8 cellular contexts compared by ENCODE assay signal in the genomic region with DNA sequence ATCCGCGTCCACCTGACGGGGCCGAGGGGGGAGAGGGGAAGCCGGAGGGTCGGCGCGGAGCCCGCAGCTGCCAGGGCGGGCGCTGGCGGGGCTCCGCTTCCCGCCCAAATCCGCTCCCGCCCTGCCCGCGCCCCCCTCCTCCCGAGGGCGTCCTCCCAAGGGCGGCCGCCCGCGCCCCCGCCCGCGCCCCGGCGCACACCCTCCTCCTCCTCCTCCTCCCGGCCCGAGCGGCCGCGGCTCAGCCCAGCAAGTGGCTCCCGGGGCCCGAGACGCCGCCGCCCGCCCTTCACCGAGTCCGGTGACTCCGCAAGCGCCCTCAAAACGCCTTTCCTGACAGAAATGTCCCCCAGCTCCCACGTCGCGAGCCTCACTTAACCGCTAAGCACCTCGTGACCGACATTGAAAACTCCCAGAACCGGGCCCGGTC. TPM values are rescaled to one million over a fixed set of nuclear protein-coding genes. Genes with fewer than 3 reads are reported as not detected.
A peak's percentile ranks its signal among the peaks of the same experiment; 100 is the strongest.
DNase-seq lines count a peak whose midpoint lies in the region; ATAC-seq and TF ChIP-seq lines count a peak whose summit lies in the region.

No MANE protein-coding gene starts in this region.

- H3K27me3 Mint-ChIP-seq in MCF 10A (ENCODE audit: insufficient read depth, unreplicated experiment) = no peaks in the 10 kb centered on the region

- peaks cover 14% of the 10 kb centered on the region for H3K4me1 Mint-ChIP-seq in MCF 10A (ENCODE audit: insufficient read depth, unreplicated experiment)

- POLR2A ChIA-PET in MCF 10A (lab: Yijun Ruan, JAX) = interaction anchor here (0.7 to 14.4 kb wide), 30 partner anchors 8 to 1093 kb away, joined by 3 to 824 read pairs (median 5); a partner anchor contains a TSS

- peak overlapping the region; percentile 93 for H3K27ac ChIP-seq in SK-N-MC

- H3K9me3 Mint-ChIP-seq in MCF 10A (ENCODE audit: unreplicated experiment) = no peaks in the 10 kb centered on the region

- H3K4me3 ChIP-seq in GM08714 (ENCODE audit: low read length) (peak overlapping the region; percentile 100), SK-N-MC (peak overlapping the region; percentile 96)

- peaks cover 47% of the 10 kb centered on the region for H3K36me3 ChIP-seq in SK-N-MC (ENCODE audit: insufficient read depth, low read length)

- H3K27ac Mint-ChIP-seq in MCF 10A (ENCODE audit: low read depth, unreplicated experiment) = peak overlapping the region; percentile 100

- H3K4me3 Mint-ChIP-seq in MCF 10A (ENCODE audit: unreplicated experiment) = peak overlapping the region; percentile 99

- peaks cover 59% of the 10 kb centered on the region for H3K36me3 Mint-ChIP-seq in MCF 10A (ENCODE audit: insufficient read depth, unreplicated experiment)

- H3K9ac ChIP-seq in SK-N-MC (ENCODE audit: insufficient read length) = peak overlapping the region; percentile 99

- no TSS peak for BruUV-seq in MCF 10A (replicated peaks; lab: Mats Ljungman, UMichigan)

- CTCF ChIA-PET in MCF 10A (lab: Yijun Ruan, JAX) = interaction anchor here (0.9 to 7.6 kb wide), 5 partner anchors 15 to 87 kb away, joined by 3 to 78 read pairs (median 7); a partner anchor contains a TSS

- DNase-seq in SK-N-MC (ENCODE audit: low read depth, low spot score) (no peak), MCF 10A (ENCODE audit: unreplicated experiment) (no peak), islet precursor cell (peak; percentile 62), NAMALWA (ENCODE audit: low spot score) (no peak)
- DNase-seq in stimulated activated CD4-positive, alpha-beta T cell treated with anti-CD3 and anti-CD28 coated beads, Interleukin-12 subunit alpha, Interleukin-12 subunit beta, amount 100 ng/mL, for 4 hours = peak; percentile 45

- peak; percentile 6 for ATAC-seq in HG02678 (IDR thresholded peaks at IDR 0.05; ENCODE audit: unreplicated experiment)
- ATAC-seq in HG03280 (IDR thresholded peaks at IDR 0.05; ENCODE audit: unreplicated experiment) = no peak

- intact Hi-C loops in MCF 10A (cut with micrococcal nuclease) = loop anchor here (1.0 kb wide), 2 partner anchors 36 to 83 kb away; no protein-coding TSS in a partner anchor

- H3K9me3 ChIP-seq in SK-N-MC (ENCODE audit: low read depth, low read length) = no peaks in the 10 kb centered on the region

- TF ChIP-seq CTCF in MCF 10A (IDR thresholded peaks at IDR 0.05; ENCODE audit: unreplicated experiment) = no peak

RNA-seq across cellular contexts. Expression of a gene that starts 0.5 kb away (rescaled TPM):
- total RNA-seq in MCF 10A (2022) = 124 and 176 TPM in 2 replicates

RNA-seq across cellular contexts. Expression of a gene that starts 37.1 kb away (rescaled TPM):
- 17.6 and 30.6 TPM in 2 replicates for total RNA-seq in MCF 10A (2022)

Comparison
In these comparisons a context has a peak if more than half of its experiments do, and no peak if none do; other contexts are left out.
1. DNase-seq: peak in islet precursor cell (single experiment) and stimulated activated CD4-positive, alpha-beta T cell treated with anti-CD3 and anti-CD28 coated beads, Interleukin-12 subunit alpha, Interleukin-12 subunit beta, amount 100 ng/mL, for 4 hours (single experiment); none in SK-N-MC (single experiment), MCF 10A (single experiment) and NAMALWA (single experiment).